23 cellular contexts compared by ENCODE assay signal in genomic region chr1:154833841-154834240, GRCh38. TPM values are rescaled to one million over a fixed set of nuclear protein-coding genes. Genes with fewer than 3 reads are reported as not detected.
"Had no signal": no experiment of that assay in that cellular context is flagged by ENCODE, and none has a peak within 500 bp of the region (broad histone marks: within the 10 kb centered on the region; RNA-seq: fewer than 3 reads in every experiment).

No MANE protein-coding gene starts in this region.

- H3K27ac Mint-ChIP-seq: immature natural killer cell; stimulated activated naive B cell treated with anti-CD40 and anti-IgM and Interleukin-4, amounts not matched to agents 10 μg/mL and 1 μg/mL and 100 μg/mL, for 72 hours; type B pancreatic cell had no signal

- ATAC-seq: gastroesophageal sphincter; left lung; naive thymus-derived CD4-positive, alpha-beta T cell; psoas muscle; sciatic nerve; stimulated activated naive B cell treated with anti-CD40 and anti-IgM and Interleukin-4, amounts not matched to agents 10 μg/mL and 1 μg/mL and 100 μg/mL, for 72 hours; stimulated activated naive CD8-positive, alpha-beta T cell treated with anti-CD3 and anti-CD28 coated beads, Interleukin-15, amount 100 ng/mL, for 72 hours had no signal

- H3K4me3 ChIP-seq: coronary artery, esophagus muscularis mucosa, gastroesophageal sphincter, left lung, lung, psoas muscle, spleen, uterus had no signal

- H3K4me3 Mint-ChIP-seq: immature natural killer cell; naive thymus-derived CD4-positive, alpha-beta T cell; neural crest cell; stimulated activated naive B cell treated with anti-CD40 and anti-IgM and Interleukin-4, amounts not matched to agents 10 μg/mL and 1 μg/mL and 100 μg/mL, for 72 hours; stimulated activated naive CD8-positive, alpha-beta T cell treated with anti-CD3 and anti-CD28 coated beads, Interleukin-15, amount 100 ng/mL, for 72 hours; type B pancreatic cell had no signal

- H3K4me1 Mint-ChIP-seq: immature natural killer cell had no signal

- H3K9me3 ChIP-seq: esophagus muscularis mucosa, gastroesophageal sphincter, left lung, psoas muscle, spleen, uterus had no signal

- H3K36me3 Mint-ChIP-seq: immature natural killer cell; naive thymus-derived CD4-positive, alpha-beta T cell; stimulated activated naive B cell treated with anti-CD40 and anti-IgM and Interleukin-4, amounts not matched to agents 10 μg/mL and 1 μg/mL and 100 μg/mL, for 72 hours; type B pancreatic cell had no signal

- H3K27me3 ChIP-seq: esophagus muscularis mucosa, gastroesophageal sphincter, left lung, uterus had no signal

- DNase-seq: central memory CD4-positive, alpha-beta T cell; effector memory CD4-positive, alpha-beta T cell; foreskin fibroblast; immature natural killer cell; naive thymus-derived CD4-positive, alpha-beta T cell; nucleus accumbens; psoas muscle; retina; spleen; stimulated activated CD4-positive, alpha-beta T cell treated with anti-CD3 and anti-CD28 coated beads, Interleukin-15, amount 100 ng/mL, for 24 hours; stimulated activated CD4-positive, alpha-beta T cell treated with anti-CD3 and anti-CD28 coated beads, Interleukin-1b, Interleukin-23, amount 100 ng/mL, for 48 hours; stimulated activated CD4-positive, alpha-beta T cell treated with anti-CD3 and anti-CD28 coated beads, Interleukin-4, amount 100 ng/mL, for 24 hours; stimulated activated naive B cell treated with anti-CD40 and anti-IgM and Interleukin-4, amounts not matched to agents 10 μg/mL and 1 μg/mL and 100 μg/mL, for 72 hours; stimulated activated naive CD8-positive, alpha-beta T cell treated with anti-CD3 and anti-CD28 coated beads, Interleukin-15, amount 100 ng/mL, for 72 hours; uterus had no signal

- H3K36me3 ChIP-seq: esophagus muscularis mucosa, gastroesophageal sphincter, left lung, spleen, uterus had no signal

- H3K9me3 Mint-ChIP-seq: immature natural killer cell; naive thymus-derived CD4-positive, alpha-beta T cell; neural crest cell; stimulated activated naive B cell treated with anti-CD40 and anti-IgM and Interleukin-4, amounts not matched to agents 10 μg/mL and 1 μg/mL and 100 μg/mL, for 72 hours; stimulated activated naive CD8-positive, alpha-beta T cell treated with anti-CD3 and anti-CD28 coated beads, Interleukin-15, amount 100 ng/mL, for 72 hours; type B pancreatic cell had no signal

- H3K4me1 ChIP-seq: spleen had no signal

RNA-seq across cellular contexts. Expression of gene KCNN3, which starts 36.2 kb away (rescaled TPM):
- polyA plus RNA-seq: immature natural killer cell; naive thymus-derived CD4-positive, alpha-beta T cell had no signal
